1 cellular context compared by ENCODE assay signal in the genomic region with DNA sequence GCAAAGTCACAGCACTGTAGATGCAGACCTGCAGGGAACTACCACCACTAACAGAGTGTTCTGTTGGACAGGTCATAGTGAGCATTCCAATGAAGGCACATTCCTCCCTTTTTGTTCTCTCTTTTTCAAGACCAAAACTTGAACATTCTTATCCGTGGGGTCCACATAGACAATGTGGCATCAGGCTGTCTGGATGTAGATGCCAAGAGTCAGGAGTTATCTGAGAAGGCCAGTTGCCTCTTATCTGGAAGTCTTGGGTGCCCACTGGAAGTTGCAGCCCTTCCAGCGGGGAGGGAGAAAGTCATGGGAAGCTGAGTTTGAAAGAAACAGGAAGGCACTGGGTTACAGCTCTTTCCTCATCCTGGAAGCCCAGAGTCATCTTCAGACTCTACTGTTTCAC.
TF ChIP-seq lines count a peak whose summit lies in the region.

No MANE protein-coding gene starts in this region.

TF ChIP-seq in K562, 482 proteins besides CTCF, POLR2A, EP300 and RAD21 (continues in another document):
- TF ChIP-seq, protein P1, sequence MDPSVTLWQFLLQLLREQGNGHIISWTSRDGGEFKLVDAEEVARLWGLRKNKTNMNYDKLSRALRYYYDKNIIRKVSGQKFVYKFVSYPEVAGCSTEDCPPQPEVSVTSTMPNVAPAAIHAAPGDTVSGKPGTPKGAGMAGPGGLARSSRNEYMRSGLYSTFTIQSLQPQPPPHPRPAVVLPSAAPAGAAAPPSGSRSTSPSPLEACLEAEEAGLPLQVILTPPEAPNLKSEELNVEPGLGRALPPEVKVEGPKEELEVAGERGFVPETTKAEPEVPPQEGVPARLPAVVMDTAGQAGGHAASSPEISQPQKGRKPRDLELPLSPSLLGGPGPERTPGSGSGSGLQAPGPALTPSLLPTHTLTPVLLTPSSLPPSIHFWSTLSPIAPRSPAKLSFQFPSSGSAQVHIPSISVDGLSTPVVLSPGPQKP (CRISPR knock-in tag; IDR thresholded peaks at IDR 0.05), result no peak
- TF ChIP-seq TARDBP (IDR thresholded peaks at IDR 0.05) (no peak), DDX20 (tag; IDR thresholded peaks at IDR 0.05; ENCODE audit: low read depth) (no peak), SRSF3 (IDR thresholded peaks at IDR 0.05; ENCODE audit: insufficient read depth, low read length) (no peak), FOSL1 (tag; conservative IDR thresholded peaks at IDR 0.05) (no peak), RBM15 (IDR thresholded peaks at IDR 0.05; ENCODE audit: insufficient read depth, low read length) (no peak), MED1 (CRISPR knock-in tag; IDR thresholded peaks at IDR 0.05; ENCODE audit: borderline replicate concordance) (no peak), PHB2 (IDR thresholded peaks at IDR 0.05; ENCODE audit: low read depth) (no peak), ERF (CRISPR knock-in tag; IDR thresholded peaks at IDR 0.05) (no peak), GTF2E2 (tag; IDR thresholded peaks at IDR 0.05) (no peak), PTBP1 (IDR thresholded peaks at IDR 0.05; ENCODE audit: low read depth, low read length) (no peak), IRF2 (CRISPR knock-in tag; IDR thresholded peaks at IDR 0.05) (no peak), EP400 (IDR thresholded peaks at IDR 0.05) (no peak), CHD4 (IDR thresholded peaks at IDR 0.05; ENCODE audit: insufficient read depth, insufficient replicate concordance, low read depth, low read length, poor library complexity, severe bottlenecking) (no peak), CXXC5 (CRISPR knock-in tag; IDR thresholded peaks at IDR 0.05) (no peak), SOX6 (IDR thresholded peaks at IDR 0.05) (0 out of 2 replicates have a peak, but pooled peaks have one; percentile 32), MYBL2 (IDR thresholded peaks at IDR 0.05; ENCODE audit: low read depth) (no peak), MYBL2 (CRISPR knock-in tag; IDR thresholded peaks at IDR 0.05; ENCODE audit: borderline replicate concordance) (no peak), TEAD4 (IDR thresholded peaks at IDR 0.05; ENCODE audit: low read length) (peak; percentile 65), TEAD4 (CRISPR knock-in tag; IDR thresholded peaks at IDR 0.05; ENCODE audit: borderline replicate concordance) (no peak), ZNF121 (CRISPR knock-in tag; conservative IDR thresholded peaks at IDR 0.05) (no peak), SREBF1 (IDR thresholded peaks at IDR 0.05; ENCODE audit: borderline replicate concordance, low read depth, low read length) (no peak), ZNF175 (CRISPR knock-in tag; IDR thresholded peaks at IDR 0.05; ENCODE audit: low read depth) (no peak), U2AF2 (optimal IDR thresholded peaks at IDR 0.05; ENCODE audit: low read depth, low read length) (no peak), SMARCE1 (IDR thresholded peaks at IDR 0.05) (no peak), CBFA2T3 (IDR thresholded peaks at IDR 0.05) (peak; percentile 79), BCOR (IDR thresholded peaks at IDR 0.05) (no peak), MYNN (IDR thresholded peaks at IDR 0.05) (peak; percentile 42; the same call in 1 of the 2 replicates), MYNN (CRISPR knock-in tag; IDR thresholded peaks at IDR 0.05) (no peak), SAFB (IDR thresholded peaks at IDR 0.05; ENCODE audit: borderline replicate concordance, low read depth, low read length) (no peak), MXI1 (IDR thresholded peaks at IDR 0.05; ENCODE audit: low read depth, low read length) (no peak), ILK (tag; IDR thresholded peaks at IDR 0.05; ENCODE audit: borderline replicate concordance, low read depth) (no peak), ZBTB8A (IDR thresholded peaks at IDR 0.05; ENCODE audit: partially characterized antibody) (no peak), ZSCAN32 (CRISPR knock-in tag; IDR thresholded peaks at IDR 0.05) (no peak), HDAC2 (IDR thresholded peaks at IDR 0.05) (no peak), MTA2 (IDR thresholded peaks at IDR 0.05; ENCODE audit: low read depth) (peak; percentile 59; the same call in 1 of the 2 replicates), BRD4 (IDR thresholded peaks at IDR 0.05) (no peak), GABPA (tag; conservative IDR thresholded peaks at IDR 0.05; ENCODE audit: low read depth) (no peak), KLF16 (IDR thresholded peaks at IDR 0.05) (no peak), ZNF23 (CRISPR knock-in tag; IDR thresholded peaks at IDR 0.05) (no peak), GATA2 (CRISPR knock-in tag; IDR thresholded peaks at IDR 0.05) (peak; percentile 32; the same call in 1 of the 2 replicates), ZFP30 (CRISPR knock-in tag; IDR thresholded peaks at IDR 0.05; ENCODE audit: borderline replicate concordance) (no peak), LARP7 (IDR thresholded peaks at IDR 0.05) (no peak), CBFA2T2 (conservative IDR thresholded peaks at IDR 0.05) (peak; percentile 72), ZNF282 (CRISPR knock-in tag; IDR thresholded peaks at IDR 0.05) (no peak), ELF2 (CRISPR knock-in tag; IDR thresholded peaks at IDR 0.05) (no peak), DACH1 (IDR thresholded peaks at IDR 0.05; ENCODE audit: partially characterized antibody) (no peak), POU5F1 (IDR thresholded peaks at IDR 0.05; ENCODE audit: borderline replicate concordance, low read depth, low read length, partially characterized antibody) (no peak), ZNF174 (CRISPR knock-in tag; IDR thresholded peaks at IDR 0.05) (no peak), PCBP2 (IDR thresholded peaks at IDR 0.05; ENCODE audit: low read depth, low read length, poor library complexity, severe bottlenecking) (no peak), ZNF778 (CRISPR knock-in tag; IDR thresholded peaks at IDR 0.05) (no peak), ZNF133 (CRISPR knock-in tag; IDR thresholded peaks at IDR 0.05) (no peak), TCF3 (CRISPR knock-in tag; IDR thresholded peaks at IDR 0.05) (peak; percentile 70), TRIM28 (IDR thresholded peaks at IDR 0.05) (no peak), NFRKB (IDR thresholded peaks at IDR 0.05; ENCODE audit: low read depth) (no peak), EHMT2 (IDR thresholded peaks at IDR 0.05) (no peak), MEIS2 (IDR thresholded peaks at IDR 0.05; ENCODE audit: partially characterized antibody) (no peak)
- TF ChIP-seq, protein P2, sequence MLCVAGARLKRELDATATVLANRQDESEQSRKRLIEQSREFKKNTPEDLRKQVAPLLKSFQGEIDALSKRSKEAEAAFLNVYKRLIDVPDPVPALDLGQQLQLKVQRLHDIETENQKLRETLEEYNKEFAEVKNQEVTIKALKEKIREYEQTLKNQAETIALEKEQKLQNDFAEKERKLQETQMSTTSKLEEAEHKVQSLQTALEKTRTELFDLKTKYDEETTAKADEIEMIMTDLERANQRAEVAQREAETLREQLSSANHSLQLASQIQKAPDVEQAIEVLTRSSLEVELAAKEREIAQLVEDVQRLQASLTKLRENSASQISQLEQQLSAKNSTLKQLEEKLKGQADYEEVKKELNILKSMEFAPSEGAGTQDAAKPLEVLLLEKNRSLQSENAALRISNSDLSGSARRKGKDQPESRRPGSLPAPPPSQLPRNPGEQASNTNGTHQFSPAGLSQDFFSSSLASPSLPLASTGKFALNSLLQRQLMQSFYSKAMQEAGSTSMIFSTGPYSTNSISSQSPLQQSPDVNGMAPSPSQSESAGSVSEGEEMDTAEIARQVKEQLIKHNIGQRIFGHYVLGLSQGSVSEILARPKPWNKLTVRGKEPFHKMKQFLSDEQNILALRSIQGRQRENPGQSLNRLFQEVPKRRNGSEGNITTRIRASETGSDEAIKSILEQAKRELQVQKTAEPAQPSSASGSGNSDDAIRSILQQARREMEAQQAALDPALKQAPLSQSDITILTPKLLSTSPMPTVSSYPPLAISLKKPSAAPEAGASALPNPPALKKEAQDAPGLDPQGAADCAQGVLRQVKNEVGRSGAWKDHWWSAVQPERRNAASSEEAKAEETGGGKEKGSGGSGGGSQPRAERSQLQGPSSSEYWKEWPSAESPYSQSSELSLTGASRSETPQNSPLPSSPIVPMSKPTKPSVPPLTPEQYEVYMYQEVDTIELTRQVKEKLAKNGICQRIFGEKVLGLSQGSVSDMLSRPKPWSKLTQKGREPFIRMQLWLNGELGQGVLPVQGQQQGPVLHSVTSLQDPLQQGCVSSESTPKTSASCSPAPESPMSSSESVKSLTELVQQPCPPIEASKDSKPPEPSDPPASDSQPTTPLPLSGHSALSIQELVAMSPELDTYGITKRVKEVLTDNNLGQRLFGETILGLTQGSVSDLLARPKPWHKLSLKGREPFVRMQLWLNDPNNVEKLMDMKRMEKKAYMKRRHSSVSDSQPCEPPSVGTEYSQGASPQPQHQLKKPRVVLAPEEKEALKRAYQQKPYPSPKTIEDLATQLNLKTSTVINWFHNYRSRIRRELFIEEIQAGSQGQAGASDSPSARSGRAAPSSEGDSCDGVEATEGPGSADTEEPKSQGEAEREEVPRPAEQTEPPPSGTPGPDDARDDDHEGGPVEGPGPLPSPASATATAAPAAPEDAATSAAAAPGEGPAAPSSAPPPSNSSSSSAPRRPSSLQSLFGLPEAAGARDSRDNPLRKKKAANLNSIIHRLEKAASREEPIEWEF (CRISPR knock-in tag; IDR thresholded peaks at IDR 0.05), result no peak
- TF ChIP-seq, protein P3, sequence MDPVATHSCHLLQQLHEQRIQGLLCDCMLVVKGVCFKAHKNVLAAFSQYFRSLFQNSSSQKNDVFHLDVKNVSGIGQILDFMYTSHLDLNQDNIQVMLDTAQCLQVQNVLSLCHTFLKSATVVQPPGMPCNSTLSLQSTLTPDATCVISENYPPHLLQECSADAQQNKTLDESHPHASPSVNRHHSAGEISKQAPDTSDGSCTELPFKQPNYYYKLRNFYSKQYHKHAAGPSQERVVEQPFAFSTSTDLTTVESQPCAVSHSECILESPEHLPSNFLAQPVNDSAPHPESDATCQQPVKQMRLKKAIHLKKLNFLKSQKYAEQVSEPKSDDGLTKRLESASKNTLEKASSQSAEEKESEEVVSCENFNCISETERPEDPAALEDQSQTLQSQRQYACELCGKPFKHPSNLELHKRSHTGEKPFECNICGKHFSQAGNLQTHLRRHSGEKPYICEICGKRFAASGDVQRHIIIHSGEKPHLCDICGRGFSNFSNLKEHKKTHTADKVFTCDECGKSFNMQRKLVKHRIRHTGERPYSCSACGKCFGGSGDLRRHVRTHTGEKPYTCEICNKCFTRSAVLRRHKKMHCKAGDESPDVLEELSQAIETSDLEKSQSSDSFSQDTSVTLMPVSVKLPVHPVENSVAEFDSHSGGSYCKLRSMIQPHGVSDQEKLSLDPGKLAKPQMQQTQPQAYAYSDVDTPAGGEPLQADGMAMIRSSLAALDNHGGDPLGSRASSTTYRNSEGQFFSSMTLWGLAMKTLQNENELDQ (CRISPR knock-in tag; IDR thresholded peaks at IDR 0.05; ENCODE audit: borderline replicate concordance), result no peak
- TF ChIP-seq, protein P4, sequence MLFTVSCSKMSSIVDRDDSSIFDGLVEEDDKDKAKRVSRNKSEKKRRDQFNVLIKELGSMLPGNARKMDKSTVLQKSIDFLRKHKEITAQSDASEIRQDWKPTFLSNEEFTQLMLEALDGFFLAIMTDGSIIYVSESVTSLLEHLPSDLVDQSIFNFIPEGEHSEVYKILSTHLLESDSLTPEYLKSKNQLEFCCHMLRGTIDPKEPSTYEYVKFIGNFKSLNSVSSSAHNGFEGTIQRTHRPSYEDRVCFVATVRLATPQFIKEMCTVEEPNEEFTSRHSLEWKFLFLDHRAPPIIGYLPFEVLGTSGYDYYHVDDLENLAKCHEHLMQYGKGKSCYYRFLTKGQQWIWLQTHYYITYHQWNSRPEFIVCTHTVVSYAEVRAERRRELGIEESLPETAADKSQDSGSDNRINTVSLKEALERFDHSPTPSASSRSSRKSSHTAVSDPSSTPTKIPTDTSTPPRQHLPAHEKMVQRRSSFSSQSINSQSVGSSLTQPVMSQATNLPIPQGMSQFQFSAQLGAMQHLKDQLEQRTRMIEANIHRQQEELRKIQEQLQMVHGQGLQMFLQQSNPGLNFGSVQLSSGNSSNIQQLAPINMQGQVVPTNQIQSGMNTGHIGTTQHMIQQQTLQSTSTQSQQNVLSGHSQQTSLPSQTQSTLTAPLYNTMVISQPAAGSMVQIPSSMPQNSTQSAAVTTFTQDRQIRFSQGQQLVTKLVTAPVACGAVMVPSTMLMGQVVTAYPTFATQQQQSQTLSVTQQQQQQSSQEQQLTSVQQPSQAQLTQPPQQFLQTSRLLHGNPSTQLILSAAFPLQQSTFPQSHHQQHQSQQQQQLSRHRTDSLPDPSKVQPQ (CRISPR knock-in tag; IDR thresholded peaks at IDR 0.05; ENCODE audit: borderline replicate concordance), result no peak
- TF ChIP-seq, protein P5, sequence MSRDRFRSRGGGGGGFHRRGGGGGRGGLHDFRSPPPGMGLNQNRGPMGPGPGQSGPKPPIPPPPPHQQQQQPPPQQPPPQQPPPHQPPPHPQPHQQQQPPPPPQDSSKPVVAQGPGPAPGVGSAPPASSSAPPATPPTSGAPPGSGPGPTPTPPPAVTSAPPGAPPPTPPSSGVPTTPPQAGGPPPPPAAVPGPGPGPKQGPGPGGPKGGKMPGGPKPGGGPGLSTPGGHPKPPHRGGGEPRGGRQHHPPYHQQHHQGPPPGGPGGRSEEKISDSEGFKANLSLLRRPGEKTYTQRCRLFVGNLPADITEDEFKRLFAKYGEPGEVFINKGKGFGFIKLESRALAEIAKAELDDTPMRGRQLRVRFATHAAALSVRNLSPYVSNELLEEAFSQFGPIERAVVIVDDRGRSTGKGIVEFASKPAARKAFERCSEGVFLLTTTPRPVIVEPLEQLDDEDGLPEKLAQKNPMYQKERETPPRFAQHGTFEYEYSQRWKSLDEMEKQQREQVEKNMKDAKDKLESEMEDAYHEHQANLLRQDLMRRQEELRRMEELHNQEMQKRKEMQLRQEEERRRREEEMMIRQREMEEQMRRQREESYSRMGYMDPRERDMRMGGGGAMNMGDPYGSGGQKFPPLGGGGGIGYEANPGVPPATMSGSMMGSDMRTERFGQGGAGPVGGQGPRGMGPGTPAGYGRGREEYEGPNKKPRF (IDR thresholded peaks at IDR 0.05; ENCODE audit: low read depth, low read length), result no peak
- TF ChIP-seq, protein P6, sequence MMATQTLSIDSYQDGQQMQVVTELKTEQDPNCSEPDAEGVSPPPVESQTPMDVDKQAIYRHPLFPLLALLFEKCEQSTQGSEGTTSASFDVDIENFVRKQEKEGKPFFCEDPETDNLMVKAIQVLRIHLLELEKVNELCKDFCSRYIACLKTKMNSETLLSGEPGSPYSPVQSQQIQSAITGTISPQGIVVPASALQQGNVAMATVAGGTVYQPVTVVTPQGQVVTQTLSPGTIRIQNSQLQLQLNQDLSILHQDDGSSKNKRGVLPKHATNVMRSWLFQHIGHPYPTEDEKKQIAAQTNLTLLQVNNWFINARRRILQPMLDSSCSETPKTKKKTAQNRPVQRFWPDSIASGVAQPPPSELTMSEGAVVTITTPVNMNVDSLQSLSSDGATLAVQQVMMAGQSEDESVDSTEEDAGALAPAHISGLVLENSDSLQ (IDR thresholded peaks at IDR 0.05), result no peak
- TF ChIP-seq, protein P7, sequence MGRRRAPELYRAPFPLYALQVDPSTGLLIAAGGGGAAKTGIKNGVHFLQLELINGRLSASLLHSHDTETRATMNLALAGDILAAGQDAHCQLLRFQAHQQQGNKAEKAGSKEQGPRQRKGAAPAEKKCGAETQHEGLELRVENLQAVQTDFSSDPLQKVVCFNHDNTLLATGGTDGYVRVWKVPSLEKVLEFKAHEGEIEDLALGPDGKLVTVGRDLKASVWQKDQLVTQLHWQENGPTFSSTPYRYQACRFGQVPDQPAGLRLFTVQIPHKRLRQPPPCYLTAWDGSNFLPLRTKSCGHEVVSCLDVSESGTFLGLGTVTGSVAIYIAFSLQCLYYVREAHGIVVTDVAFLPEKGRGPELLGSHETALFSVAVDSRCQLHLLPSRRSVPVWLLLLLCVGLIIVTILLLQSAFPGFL (CRISPR knock-in tag; IDR thresholded peaks at IDR 0.05), result no peak
